Comparison of ENCODE assay signal across 16 cellular contexts in the genomic region with DNA sequence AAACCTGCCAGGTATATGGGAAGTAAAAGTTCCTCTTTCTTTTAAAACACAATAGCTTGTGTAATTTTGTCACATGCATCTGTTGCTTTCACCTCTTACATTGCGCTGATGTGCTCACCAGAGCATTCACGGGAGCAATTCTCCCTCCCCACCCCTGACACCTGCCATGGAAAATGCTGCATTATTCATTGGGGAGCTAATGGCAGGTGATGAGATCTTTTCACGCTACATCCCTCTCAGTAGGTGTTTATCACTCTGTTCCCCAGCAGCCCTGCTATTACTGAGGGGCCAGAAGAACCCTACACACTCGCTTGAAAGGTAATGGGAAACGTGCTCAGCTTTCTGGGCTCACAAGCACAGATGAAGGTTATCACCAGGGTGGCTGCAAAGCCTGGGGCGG.
DNase-seq lines count a peak whose midpoint lies in the region; ATAC-seq and TF ChIP-seq lines count a peak whose summit lies in the region.
"Had no signal": no experiment of that assay in that cellular context is flagged by ENCODE, and none has a peak within 500 bp of the region (broad histone marks: within the 10 kb centered on the region; RNA-seq: fewer than 3 reads in every experiment).

No MANE protein-coding gene starts in this region.

- peak; percentile 69 for ATAC-seq in stimulated activated memory B cell treated with anti-CD40 and anti-IgM and Interleukin-4, amounts not matched to agents 10 μg/mL and 1 μg/mL and 100 μg/mL, for 72 hours
- no peak for ATAC-seq in upper lobe of left lung (ENCODE audit: low FRiP score in 2 of 2)
- ATAC-seq: activated naive CD4-positive, alpha-beta T cell treated with anti-CD3 and anti-CD28 coated beads, Interleukin-2, amount 50 U/mL, for 72 hours; natural killer cell treated with Interleukin-12 subunit alpha and Interleukin-12 subunit beta and Interleukin-15 and Interleukin-18, amount 100 ng/mL, for 72 hours had no signal

- H3K4me3 Mint-ChIP-seq in IgD-negative memory B cell: peak overlapping the region; percentile 54 to 92 (median 76)
- peak overlapping the region; percentile 55 for H3K4me3 Mint-ChIP-seq in stimulated activated memory B cell treated with anti-CD40 and anti-IgM and Interleukin-4, amounts not matched to agents 10 μg/mL and 1 μg/mL and 100 μg/mL, for 72 hours
- H3K4me3 Mint-ChIP-seq: natural killer cell treated with Interleukin-12 subunit alpha and Interleukin-12 subunit beta and Interleukin-15 and Interleukin-18, amount 100 ng/mL, for 72 hours had no signal

- no peaks in the 10 kb centered on the region for H3K27me3 ChIP-seq in upper lobe of left lung

- peaks cover 1% of the 10 kb centered on the region for H3K27me3 Mint-ChIP-seq in IgD-negative memory B cell
- no peaks in the 10 kb centered on the region for H3K27me3 Mint-ChIP-seq in stimulated activated memory B cell treated with anti-CD40 and anti-IgM and Interleukin-4, amounts not matched to agents 10 μg/mL and 1 μg/mL and 100 μg/mL, for 72 hours

- peak overlapping the region in 1 of 3 donors; percentile 59 for H3K27ac Mint-ChIP-seq in IgD-negative memory B cell
- H3K27ac Mint-ChIP-seq in stimulated activated memory B cell treated with anti-CD40 and anti-IgM and Interleukin-4, amounts not matched to agents 10 μg/mL and 1 μg/mL and 100 μg/mL, for 72 hours: peak overlapping the region; percentile 2
- H3K27ac Mint-ChIP-seq: activated naive CD4-positive, alpha-beta T cell treated with anti-CD3 and anti-CD28 coated beads, Interleukin-2, amount 50 U/mL, for 72 hours; natural killer cell treated with Interleukin-12 subunit alpha and Interleukin-12 subunit beta and Interleukin-15 and Interleukin-18, amount 100 ng/mL, for 72 hours had no signal

- no peaks in the 10 kb centered on the region for H3K36me3 ChIP-seq in upper lobe of left lung
- H3K36me3 ChIP-seq: prostate gland had no signal

- H3K4me3 ChIP-seq in upper lobe of left lung: no peak overlapping the region
- H3K4me3 ChIP-seq: hepatocyte, prostate gland had no signal

- no peaks in the 10 kb centered on the region for H3K4me1 ChIP-seq in upper lobe of left lung
- H3K4me1 ChIP-seq: prostate gland had no signal

- TF ChIP-seq CTCF in upper lobe of left lung (IDR thresholded peaks at IDR 0.05): no peak

- H3K9me3 Mint-ChIP-seq in IgD-negative memory B cell: no peaks in the 10 kb centered on the region
- peaks cover 3% of the 10 kb centered on the region for H3K9me3 Mint-ChIP-seq in stimulated activated memory B cell treated with anti-CD40 and anti-IgM and Interleukin-4, amounts not matched to agents 10 μg/mL and 1 μg/mL and 100 μg/mL, for 72 hours

- DNase-seq in NCI-H2107 treated with DMSO at 0.1 percent for 48 hours (lab: John Stamatoyannopoulos, UW; ENCODE audit: unreplicated experiment) (peak; percentile 91), caudate nucleus (lab: John Stamatoyannopoulos, UW) (peak in 36 of 61 donors; percentile 4 to 61 (median 42)), HEK293T (ENCODE audit: extremely low spot score) (no peak), D341Med (ENCODE audit: low spot score) (no peak), upper lobe of left lung (no peak)
- DNase-seq in stimulated activated CD4-positive, alpha-beta T cell treated with anti-CD3 and anti-CD28 coated beads, Interleukin-12 subunit alpha, Interleukin-12 subunit beta, amount 100 ng/mL, for 4 hours: no peak
- DNase-seq: activated T-cell treated with anti-CD3 and anti-CD28 coated beads, Interleukin-2, amount 50 U/mL, for 48 hours; islet precursor cell; mesendoderm; RPMI8226 had no signal

- POLR2A ChIA-PET in HEK293T (lab: Yijun Ruan, JAX): no interaction called here

- peak overlapping the region; percentile 79 for H3K27ac ChIP-seq in caudate nucleus (ENCODE audit: low read depth, low read length)
- H3K27ac ChIP-seq in upper lobe of left lung: peak overlapping the region in 1 of 4 donors; percentile 50
- H3K27ac ChIP-seq: hepatocyte, prostate gland had no signal

- CTCF ChIA-PET in HEK293T (lab: Yijun Ruan, JAX): no interaction called here

- 52% methylated on average over 6 of the region's 6 CpGs for WGBS in upper lobe of left lung, 2 donors

- H3K9me3 ChIP-seq in upper lobe of left lung: no peaks in the 10 kb centered on the region
- H3K9me3 ChIP-seq: prostate gland had no signal

- TF ChIP-seq POLR2A in upper lobe of left lung (IDR thresholded peaks at IDR 0.05): no peak

- TF ChIP-seq EP300 in upper lobe of left lung (IDR thresholded peaks at IDR 0.05): no peak

- H3K36me3 Mint-ChIP-seq in IgD-negative memory B cell: no peaks in the 10 kb centered on the region
- H3K36me3 Mint-ChIP-seq in stimulated activated memory B cell treated with anti-CD40 and anti-IgM and Interleukin-4, amounts not matched to agents 10 μg/mL and 1 μg/mL and 100 μg/mL, for 72 hours: no peaks in the 10 kb centered on the region
- H3K36me3 Mint-ChIP-seq: natural killer cell treated with Interleukin-12 subunit alpha and Interleukin-12 subunit beta and Interleukin-15 and Interleukin-18, amount 100 ng/mL, for 72 hours had no signal

- H3K4me1 Mint-ChIP-seq in IgD-negative memory B cell: peaks cover 22 to 34% (median 31%) of the 10 kb centered on the region in 3 donors
- H3K4me1 Mint-ChIP-seq in stimulated activated memory B cell treated with anti-CD40 and anti-IgM and Interleukin-4, amounts not matched to agents 10 μg/mL and 1 μg/mL and 100 μg/mL, for 72 hours: peaks cover 36% of the 10 kb centered on the region

TF ChIP-seq in HEK293T, 16 proteins besides CTCF, POLR2A, EP300 and RAD21:
- TF ChIP-seq SUZ12 (IDR thresholded peaks at IDR 0.05) (no peak), HDGF (IDR thresholded peaks at IDR 0.05; ENCODE audit: borderline replicate concordance) (no peak), L3MBTL2 (conservative IDR thresholded peaks at IDR 0.05) (no peak), ARNT (IDR thresholded peaks at IDR 0.05) (no peak), FOXA1 (IDR thresholded peaks at IDR 0.05) (no peak), CTBP1 (IDR thresholded peaks at IDR 0.05; ENCODE audit: borderline replicate concordance) (no peak), ELF4 (IDR thresholded peaks at IDR 0.05) (no peak), LEF1 (IDR thresholded peaks at IDR 0.05; ENCODE audit: borderline replicate concordance) (no peak), ZNF384 (IDR thresholded peaks at IDR 0.05) (no peak), FOXM1 (IDR thresholded peaks at IDR 0.05; ENCODE audit: borderline replicate concordance) (no peak), BHLHE40 (IDR thresholded peaks at IDR 0.05; ENCODE audit: borderline replicate concordance) (no peak)
- TF ChIP-seq, protein P1, sequence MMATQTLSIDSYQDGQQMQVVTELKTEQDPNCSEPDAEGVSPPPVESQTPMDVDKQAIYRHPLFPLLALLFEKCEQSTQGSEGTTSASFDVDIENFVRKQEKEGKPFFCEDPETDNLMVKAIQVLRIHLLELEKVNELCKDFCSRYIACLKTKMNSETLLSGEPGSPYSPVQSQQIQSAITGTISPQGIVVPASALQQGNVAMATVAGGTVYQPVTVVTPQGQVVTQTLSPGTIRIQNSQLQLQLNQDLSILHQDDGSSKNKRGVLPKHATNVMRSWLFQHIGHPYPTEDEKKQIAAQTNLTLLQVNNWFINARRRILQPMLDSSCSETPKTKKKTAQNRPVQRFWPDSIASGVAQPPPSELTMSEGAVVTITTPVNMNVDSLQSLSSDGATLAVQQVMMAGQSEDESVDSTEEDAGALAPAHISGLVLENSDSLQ (IDR thresholded peaks at IDR 0.05): no peak
TF ChIP-seq in HEK293T: peak in this region for 0.

Comparison
In these comparisons a context has a peak if more than half of its experiments do, and no peak if none do; other contexts are left out.
1. DNase-seq: peak in NCI-H2107 treated with DMSO at 0.1 percent for 48 hours (single experiment) and caudate nucleus (36 of 61); none in stimulated activated CD4-positive, alpha-beta T cell treated with anti-CD3 and anti-CD28 coated beads, Interleukin-12 subunit alpha, Interleukin-12 subunit beta, amount 100 ng/mL, for 4 hours (single experiment), HEK293T (single experiment), D341Med (single experiment) and upper lobe of left lung (0 of 2).